8 cellular contexts compared by ENCODE assay signal in the genomic region with DNA sequence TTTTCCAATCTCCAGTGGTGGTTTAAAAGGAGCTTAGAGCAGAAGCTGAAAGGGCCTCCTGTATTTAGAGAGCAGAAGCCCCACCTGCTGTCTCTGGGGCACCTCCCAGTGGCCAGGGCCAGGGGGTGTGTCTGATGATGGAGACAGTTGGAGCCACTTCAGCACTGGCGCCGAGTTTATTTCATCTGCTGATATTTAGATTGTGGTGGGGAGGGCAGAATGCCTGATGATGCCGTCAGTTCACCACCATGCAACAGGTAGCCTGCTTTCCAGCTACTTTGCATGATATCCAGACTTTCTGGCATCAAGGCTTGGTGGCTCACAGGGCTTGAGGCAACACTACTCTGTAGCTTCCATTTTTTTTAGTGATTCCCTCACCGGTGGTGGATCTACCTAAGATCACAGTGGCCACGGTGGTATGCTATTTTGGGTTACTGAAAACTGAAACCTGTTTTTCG.
DNase-seq lines count a peak whose midpoint lies in the region; ATAC-seq and TF ChIP-seq lines count a peak whose summit lies in the region.

No MANE protein-coding gene starts in this region.

- H3K36me3 ChIP-seq in gastrocnemius medialis, result no peaks in the 10 kb centered on the region

- peak; percentile 51 to 93 (median 63) for DNase-seq in NCI-H1417 (lab: John Stamatoyannopoulos, UW)
- no peak for DNase-seq in NCI-H1417 treated with DMSO at 0.1 percent for 48 hours (lab: John Stamatoyannopoulos, UW)
- DNase-seq in NCI-H2227 treated with DMSO at 0.1 percent for 48 hours (lab: John Stamatoyannopoulos, UW), result peak; percentile 55
- DNase-seq in activated effector memory CD4-positive, alpha-beta T cell treated with Interleukin-2 at 50 U/mL for 16 hours, result peak; percentile 22
- peak; percentile 79 for DNase-seq in left ventricle myocardium superior
- peak; percentile 76 to 89 for DNase-seq in gastrocnemius medialis
- no peak for DNase-seq in NCI-H1930 (lab: John Stamatoyannopoulos, UW)

- peak in 3 of 5 experiments; percentile 4 to 38 (median 24) for TF ChIP-seq CTCF in gastrocnemius medialis (IDR thresholded peaks at IDR 0.05 in 4 of 5, conservative IDR thresholded peaks at IDR 0.05 in 1 of 5)

- peak overlapping the region; percentile 91 to 96 (median 91) for H3K27ac ChIP-seq in gastrocnemius medialis

- ATAC-seq in left ventricle myocardium superior, result peak; percentile 96
- peak; percentile 86 to 90 for ATAC-seq in gastrocnemius medialis
- no peak for ATAC-seq in GM18909 (IDR thresholded peaks at IDR 0.05; ENCODE audit: poor library complexity, unreplicated experiment)

- peak; percentile 49 to 78 for TF ChIP-seq POLR2A in gastrocnemius medialis (IDR thresholded peaks at IDR 0.05)

- H3K9me3 ChIP-seq in gastrocnemius medialis, result no peaks in the 10 kb centered on the region

- peaks cover 18 to 33% of the 10 kb centered on the region in 2 donors for H3K4me1 ChIP-seq in gastrocnemius medialis

- no peaks in the 10 kb centered on the region for H3K27me3 ChIP-seq in gastrocnemius medialis

- peak overlapping the region; percentile 46 to 55 (median 46) for H3K4me3 ChIP-seq in gastrocnemius medialis

- intact Hi-C loops in left ventricle myocardium superior (cut with micrococcal nuclease) (no loop called here), gastrocnemius medialis (cut with DNase I; ENCODE audit: low total_unique reads) (loop anchor here (2.0 kb wide), 2 partner anchors 34 to 142 kb away; no protein-coding TSS in a partner anchor)

- in situ Hi-C loops in gastrocnemius medialis (cut with MboI; ENCODE audit: low sequenced_read_pairs in 4 of 4), result loop anchor here in 3 of 4 donors (10.0 to 25.0 kb wide), 3 partner anchors 138 to 400 kb away; partner anchors contain the start of gene TRIM13 (in 1 of the 3)

Comparison
In these comparisons a context has a peak if more than half of its experiments do, and no peak if none do; other contexts are left out.
1. DNase-seq: peak in NCI-H1417 (3 of 3), NCI-H2227 treated with DMSO at 0.1 percent for 48 hours (single experiment), activated effector memory CD4-positive, alpha-beta T cell treated with Interleukin-2 at 50 U/mL for 16 hours (single experiment), left ventricle myocardium superior (single experiment) and gastrocnemius medialis (2 of 2); none in NCI-H1417 treated with DMSO at 0.1 percent for 48 hours (single experiment) and NCI-H1930 (0 of 2).